In the genomic region with DNA sequence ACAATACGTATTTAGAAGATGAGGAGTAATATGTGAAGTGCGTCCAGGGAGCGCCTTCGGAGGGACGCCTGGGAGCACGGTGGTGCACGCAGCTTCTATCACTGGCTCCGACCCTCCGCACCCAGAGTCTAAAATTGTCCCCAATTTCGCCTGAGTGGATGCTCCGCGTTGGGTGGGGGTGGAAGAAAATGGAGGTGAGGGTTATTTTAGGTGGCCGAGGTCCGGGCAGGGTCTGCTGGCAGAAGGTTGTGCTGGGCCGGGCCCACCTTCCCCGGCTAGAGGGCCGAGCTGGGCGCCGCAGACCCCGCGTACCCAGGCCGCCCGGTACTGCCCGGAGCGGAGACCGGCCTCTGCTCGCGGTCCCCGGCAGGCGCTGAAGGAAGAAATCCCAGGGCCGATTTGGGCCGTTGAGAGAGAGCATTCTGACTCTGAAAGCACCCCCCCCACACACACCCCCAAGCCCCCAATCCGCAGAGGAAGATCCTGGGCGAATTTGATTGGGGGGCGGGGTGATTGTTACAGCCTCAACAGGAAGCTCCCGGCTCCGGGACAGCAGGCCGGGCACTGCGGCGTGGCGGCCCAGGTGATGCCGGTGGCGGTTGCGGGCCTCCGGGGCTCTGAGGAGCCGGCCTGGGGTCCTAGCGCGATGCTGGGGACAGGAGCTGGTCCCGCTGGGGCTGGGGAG, we compare ENCODE assay signal across 8 cellular contexts. TPM values are rescaled to one million over a fixed set of nuclear protein-coding genes. Genes with fewer than 3 reads are reported as not detected.
DNase-seq lines count a peak whose midpoint lies in the region; ATAC-seq and TF ChIP-seq lines count a peak whose summit lies in the region.

No MANE protein-coding gene starts in this region.

- H3K4me1 ChIP-seq in left lung (peaks cover 36 to 91% of the 10 kb centered on the region in 2 donors), thymus (ENCODE audit: control insufficient read depth, insufficient read depth, low read length) (peaks cover 55% of the 10 kb centered on the region)

- H3K4me1 Mint-ChIP-seq in activated naive CD4-positive, alpha-beta T cell treated with anti-CD3 and anti-CD28 coated beads, Interleukin-2, amount 50 U/mL, for 24 hours: peaks cover 26% of the 10 kb centered on the region

- TF ChIP-seq CTCF in left lung (IDR thresholded peaks at IDR 0.05): no peak

- no peaks in the 10 kb centered on the region for H3K36me3 ChIP-seq in left lung
- no peaks in the 10 kb centered on the region for H3K36me3 ChIP-seq in thymus (ENCODE audit: control insufficient read depth, insufficient read depth)

- ATAC-seq in left lung (no peak), left lobe of liver (no peak), HG03135 (IDR thresholded peaks at IDR 0.05; ENCODE audit: unreplicated experiment) (no peak)

- H3K27me3 Mint-ChIP-seq in activated naive CD4-positive, alpha-beta T cell treated with anti-CD3 and anti-CD28 coated beads, Interleukin-2, amount 50 U/mL, for 24 hours: peaks cover 44% of the 10 kb centered on the region

- WGBS in thymus: 3% methylated on average over 49 of the region's 49 CpGs

- H3K27ac Mint-ChIP-seq in activated naive CD4-positive, alpha-beta T cell treated with anti-CD3 and anti-CD28 coated beads, Interleukin-2, amount 50 U/mL, for 24 hours: peak overlapping the region; percentile 23

- H3K4me3 ChIP-seq in left lung: peak overlapping the region; percentile 45 to 72
- peak overlapping the region; percentile 87 for H3K4me3 ChIP-seq in thymus (ENCODE audit: low read length)

- H3K9me3 Mint-ChIP-seq in activated naive CD4-positive, alpha-beta T cell treated with anti-CD3 and anti-CD28 coated beads, Interleukin-2, amount 50 U/mL, for 24 hours: no peaks in the 10 kb centered on the region

- intact Hi-C loops in left lung (cut with DNase I): loop anchor here (5.0 to 10.0 kb wide), 2 partner anchors 86 to 114 kb away; a partner anchor contains a TSS

- peaks cover 0 to 85% of the 10 kb centered on the region in 2 donors for H3K27me3 ChIP-seq in left lung
- peaks cover 18% of the 10 kb centered on the region for H3K27me3 ChIP-seq in thymus (ENCODE audit: control insufficient read depth, insufficient read depth)

- H3K27ac ChIP-seq in left lung: peak overlapping the region; percentile 93
- H3K27ac ChIP-seq in thymus (ENCODE audit: low read depth): no peak overlapping the region

- peak overlapping the region; percentile 90 for H3K4me3 Mint-ChIP-seq in activated naive CD4-positive, alpha-beta T cell treated with anti-CD3 and anti-CD28 coated beads, Interleukin-2, amount 50 U/mL, for 24 hours

- no peak for DNase-seq in activated naive CD4-positive, alpha-beta T cell treated with anti-CD3 and anti-CD28 coated beads, Interleukin-2, amount 50 U/mL, for 16 hours
- DNase-seq in astrocyte of the hippocampus (ENCODE audit: low read depth, low spot score): peak; percentile 79
- DNase-seq in left lung: no peak
- no peak for DNase-seq in left lobe of liver (ENCODE audit: low spot score)
- DNase-seq in AG08395 (ENCODE audit: low spot score): no peak

- no peaks in the 10 kb centered on the region for H3K9me3 ChIP-seq in left lung
- H3K9me3 ChIP-seq in thymus (ENCODE audit: control insufficient read depth): no peaks in the 10 kb centered on the region

- H3K36me3 Mint-ChIP-seq in activated naive CD4-positive, alpha-beta T cell treated with anti-CD3 and anti-CD28 coated beads, Interleukin-2, amount 50 U/mL, for 24 hours: peaks cover 1% of the 10 kb centered on the region

RNA-seq across cellular contexts. Expression of a gene that starts 3.1 kb away (rescaled TPM):
- total RNA-seq in left lung: 10 to 100 TPM; 13.6 to 19.8 TPM
- polyA plus RNA-seq in thymus: 7.3 TPM
- total RNA-seq in left lobe of liver: 8.0 TPM
